Comparison of ENCODE assay signal across 21 cellular contexts in genomic region chr2:28678175-28678855, GRCh38.
A peak's percentile ranks its signal among the peaks of the same experiment; 100 is the strongest.
DNase-seq lines count a peak whose midpoint lies in the region; ATAC-seq and TF ChIP-seq lines count a peak whose summit lies in the region.
"Had no signal": no experiment of that assay in that cellular context is flagged by ENCODE, and none has a peak within 500 bp of the region (broad histone marks: within the 10 kb centered on the region; RNA-seq: fewer than 3 reads in every experiment).

No MANE protein-coding gene starts in this region.

- H3K4me2 ChIP-seq in neural progenitor cell: no peak overlapping the region
- H3K4me2 ChIP-seq: PC-9 had no signal

- peaks cover 8% of the 10 kb centered on the region for H3F3A ChIP-seq in neural progenitor cell (ENCODE audit: low read depth)

- H3K36me3 ChIP-seq in neural progenitor cell: no peaks in the 10 kb centered on the region
- H3K36me3 ChIP-seq: HAP-1 had no signal

- no peaks in the 10 kb centered on the region for H3K79me2 ChIP-seq in neural progenitor cell (ENCODE audit: low read depth)

- no peak for ATAC-seq in natural killer cell treated with Interleukin-12 subunit alpha and Interleukin-12 subunit beta and Interleukin-15 and Interleukin-18, amount 100 ng/mL, for 72 hours
- no peak for ATAC-seq in natural killer cell
- ATAC-seq in effector memory CD8-positive, alpha-beta T cell (replicated peaks): no peak
- ATAC-seq: CD8-positive, alpha-beta T cell; left lobe of liver; WTC11 had no signal

- no peaks in the 10 kb centered on the region for H3K27me3 ChIP-seq in neural progenitor cell
- H3K27me3 ChIP-seq: dorsolateral prefrontal cortex had no signal

- no peak overlapping the region for H2AFZ ChIP-seq in neural progenitor cell (replicated peaks)
- H2AFZ ChIP-seq: PC-9 had no signal

- H3K9me3 Mint-ChIP-seq in natural killer cell treated with Interleukin-12 subunit alpha and Interleukin-12 subunit beta and Interleukin-15 and Interleukin-18, amount 100 ng/mL, for 72 hours: peaks cover 3% of the 10 kb centered on the region
- no peaks in the 10 kb centered on the region for H3K9me3 Mint-ChIP-seq in natural killer cell
- H3K9me3 Mint-ChIP-seq in effector memory CD8-positive, alpha-beta T cell: no peaks in the 10 kb centered on the region
- H3K9me3 Mint-ChIP-seq in neural progenitor cell: peaks cover 7% of the 10 kb centered on the region

- H3K27me3 Mint-ChIP-seq in natural killer cell treated with Interleukin-12 subunit alpha and Interleukin-12 subunit beta and Interleukin-15 and Interleukin-18, amount 100 ng/mL, for 72 hours: no peaks in the 10 kb centered on the region
- H3K27me3 Mint-ChIP-seq in natural killer cell (ENCODE audit: low read depth in 2 of 2) (no peaks in the 10 kb centered on the region), neural progenitor cell (ENCODE audit: insufficient read depth, low read depth) (peaks cover 12% of the 10 kb centered on the region)
- H3K27me3 Mint-ChIP-seq in effector memory CD8-positive, alpha-beta T cell: no peaks in the 10 kb centered on the region

- no peaks in the 10 kb centered on the region for H4K20me1 ChIP-seq in neural progenitor cell (ENCODE audit: low read depth)

- H3K27ac Mint-ChIP-seq in natural killer cell treated with Interleukin-12 subunit alpha and Interleukin-12 subunit beta and Interleukin-15 and Interleukin-18, amount 100 ng/mL, for 72 hours: peak overlapping the region; percentile 92 to 99
- H3K27ac Mint-ChIP-seq in natural killer cell: peak overlapping the region in 1 of 2 donors; percentile 75
- H3K27ac Mint-ChIP-seq in effector memory CD8-positive, alpha-beta T cell: peak overlapping the region; percentile 73 to 92
- peak overlapping the region; percentile 8 for H3K27ac Mint-ChIP-seq in neural progenitor cell
- H3K27ac Mint-ChIP-seq: CD8-positive, alpha-beta T cell; WTC11 had no signal

- no peak overlapping the region for H3K4me3 ChIP-seq in neural progenitor cell
- H3K4me3 ChIP-seq: dorsolateral prefrontal cortex, HAP-1, PC-9, SK-N-MC, skin epidermis had no signal

- H3K4me3 Mint-ChIP-seq in natural killer cell treated with Interleukin-12 subunit alpha and Interleukin-12 subunit beta and Interleukin-15 and Interleukin-18, amount 100 ng/mL, for 72 hours: peak overlapping the region; percentile 61
- no peak overlapping the region for H3K4me3 Mint-ChIP-seq in natural killer cell
- no peak overlapping the region for H3K4me3 Mint-ChIP-seq in effector memory CD8-positive, alpha-beta T cell
- no peak overlapping the region for H3K4me3 Mint-ChIP-seq in neural progenitor cell
- H3K4me3 Mint-ChIP-seq: CD8-positive, alpha-beta T cell; WTC11 had no signal

- intact Hi-C loops in natural killer cell (cut with micrococcal nuclease): no loop called here

- H3K9me3 ChIP-seq in neural progenitor cell (ENCODE audit: low read depth): no peaks in the 10 kb centered on the region
- H3K9me3 ChIP-seq: HAP-1 had no signal

- H3K27ac ChIP-seq in neural progenitor cell: no peak overlapping the region
- H3K27ac ChIP-seq: dorsolateral prefrontal cortex, PC-9, SK-N-MC had no signal

- no peaks in the 10 kb centered on the region for H3K36me3 Mint-ChIP-seq in natural killer cell treated with Interleukin-12 subunit alpha and Interleukin-12 subunit beta and Interleukin-15 and Interleukin-18, amount 100 ng/mL, for 72 hours
- H3K36me3 Mint-ChIP-seq in natural killer cell (no peaks in the 10 kb centered on the region), neural progenitor cell (peaks cover 4% of the 10 kb centered on the region)
- no peaks in the 10 kb centered on the region for H3K36me3 Mint-ChIP-seq in effector memory CD8-positive, alpha-beta T cell (ENCODE audit: insufficient read depth)
- H3K36me3 Mint-ChIP-seq: CD8-positive, alpha-beta T cell; WTC11 had no signal

- H3K9ac ChIP-seq in neural progenitor cell: no peak overlapping the region

- DNase-seq in natural killer cell treated with Interleukin-12 subunit alpha and Interleukin-12 subunit beta and Interleukin-15 and Interleukin-18, amount 100 ng/mL, for 72 hours (ENCODE audit: low spot score): no peak
- DNase-seq in natural killer cell (no peak), neural progenitor cell (ENCODE audit: low spot score) (no peak), AG08395 (ENCODE audit: low spot score) (no peak), T-helper 2 cell (no peak), NCI-H146 (lab: John Stamatoyannopoulos, UW) (no peak)
- no peak for DNase-seq in effector memory CD8-positive, alpha-beta T cell
- DNase-seq: activated CD8-positive, alpha-beta memory T cell treated with anti-CD3 and anti-CD28 coated beads for 24 hours; CD8-positive, alpha-beta T cell; DMS79 treated with DMSO at 0.1 percent for 48 hours; dorsolateral prefrontal cortex; erythroblast; NCI-H1105; NCI-H2107; PC-9; stimulated activated CD4-positive, alpha-beta T cell treated with anti-CD3 and anti-CD28 coated beads, Interleukin-4, amount 100 ng/mL, for 1 hour had no signal

- TF ChIP-seq CTCF in natural killer cell (IDR thresholded peaks at IDR 0.05): no peak
- TF ChIP-seq CTCF in neural progenitor cell (IDR thresholded peaks at IDR 0.05): no peak

- peaks cover 20% of the 10 kb centered on the region for H3K4me1 ChIP-seq in neural progenitor cell
- H3K4me1 ChIP-seq: HAP-1 had no signal

- H3K4me1 Mint-ChIP-seq in natural killer cell treated with Interleukin-12 subunit alpha and Interleukin-12 subunit beta and Interleukin-15 and Interleukin-18, amount 100 ng/mL, for 72 hours (ENCODE audit: low read depth in 2 of 2): peaks cover 52 to 64% of the 10 kb centered on the region in 2 donors
- peaks cover 13 to 15% of the 10 kb centered on the region in 2 donors for H3K4me1 Mint-ChIP-seq in natural killer cell
- H3K4me1 Mint-ChIP-seq in effector memory CD8-positive, alpha-beta T cell (ENCODE audit: low read depth in 2 of 2): peaks cover 16 to 17% of the 10 kb centered on the region in 2 donors
- H3K4me1 Mint-ChIP-seq in neural progenitor cell: peaks cover 42% of the 10 kb centered on the region
